Comparison of ENCODE assay signal across 17 cellular contexts in the genomic region with DNA sequence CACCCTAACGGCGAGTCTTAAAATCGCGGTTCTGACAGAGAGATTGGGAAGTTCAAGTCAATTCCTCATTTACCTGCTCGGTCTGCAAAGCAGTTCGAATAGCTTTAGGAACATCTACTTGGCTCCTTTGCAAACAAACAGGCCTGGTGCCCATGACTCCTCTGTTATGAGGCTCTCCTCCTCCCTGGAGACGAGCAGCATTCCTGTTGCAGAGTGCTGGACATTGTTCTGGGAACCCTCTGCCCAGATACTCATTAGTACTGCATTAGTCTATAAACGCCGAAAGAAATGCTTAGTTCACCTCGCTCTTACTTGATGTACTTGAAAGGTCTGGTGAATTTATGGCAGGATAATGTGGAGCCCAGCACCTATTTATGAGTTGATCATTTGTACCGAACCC.
DNase-seq lines count a peak whose midpoint lies in the region; TF ChIP-seq lines count a peak whose summit lies in the region.
"Had no signal": no experiment of that assay in that cellular context is flagged by ENCODE, and none has a peak within 500 bp of the region (broad histone marks: within the 10 kb centered on the region; RNA-seq: fewer than 3 reads in every experiment).

No MANE protein-coding gene starts in this region.

- H3K9me3 ChIP-seq in neural progenitor cell (ENCODE audit: low read depth) (no peaks in the 10 kb centered on the region), neuronal stem cell (replicated peaks in 1 of 2; ENCODE audit: control insufficient read depth in 2 of 2, insufficient read depth in 1 of 2, low read depth in 1 of 2, low read length in 2 of 2) (peaks cover 0 to 2% of the 10 kb centered on the region in 2 donors)
- H3K9me3 ChIP-seq: A549, Caco-2 had no signal

- H3K27me3 Mint-ChIP-seq in neural progenitor cell (ENCODE audit: insufficient read depth, low read depth): peaks cover 3% of the 10 kb centered on the region
- H3K27me3 Mint-ChIP-seq: B cell; CD4-positive, alpha-beta T cell had no signal

- H2AK5ac ChIP-seq in neuronal stem cell (ENCODE audit: low read depth, low read length): no peak overlapping the region

- H3K4me3 Mint-ChIP-seq in neural progenitor cell: no peak overlapping the region
- H3K4me3 Mint-ChIP-seq: B cell; CD4-positive, alpha-beta T cell; CD8-positive, alpha-beta T cell had no signal

- H3K4ac ChIP-seq in neuronal stem cell (ENCODE audit: low read length): no peak overlapping the region

- H3K4me1 ChIP-seq in neural progenitor cell (peaks cover 5% of the 10 kb centered on the region), neuronal stem cell (ENCODE audit: control insufficient read depth in 2 of 2, insufficient read depth in 1 of 2, low read depth in 1 of 2, low read length in 2 of 2) (peaks cover 0 to 2% of the 10 kb centered on the region in 2 donors)
- H3K4me1 ChIP-seq: A549; BLaER1 treated with 17β-estradiol and CSF1 and Interleukin-3, amounts not matched to agents 10 nM and 100 nM; Caco-2 had no signal

- H3K27me3 ChIP-seq in neural progenitor cell (no peaks in the 10 kb centered on the region), neuronal stem cell (ENCODE audit: control insufficient read depth in 3 of 3, insufficient read depth in 3 of 3, low read depth in 1 of 3, low read length in 3 of 3) (no peaks in the 10 kb centered on the region)
- H3K27me3 ChIP-seq: BLaER1 treated with 17β-estradiol and CSF1 and Interleukin-3, amounts not matched to agents 10 nM and 100 nM had no signal

- no peak overlapping the region for H3K4me2 ChIP-seq in neural progenitor cell
- no peak overlapping the region for H3K4me2 ChIP-seq in neuronal stem cell (ENCODE audit: insufficient read depth, low read length, poor library complexity, severe bottlenecking)
- H3K4me2 ChIP-seq: A549; BLaER1 treated with 17β-estradiol and CSF1 and Interleukin-3, amounts not matched to agents 10 nM and 100 nM had no signal

- H3K79me2 ChIP-seq in neural progenitor cell (ENCODE audit: low read depth): no peaks in the 10 kb centered on the region

- H2BK15ac ChIP-seq in neuronal stem cell (ENCODE audit: low read length): no peak overlapping the region

- H2AFZ ChIP-seq in neural progenitor cell (replicated peaks): no peak overlapping the region
- no peak overlapping the region for H2AFZ ChIP-seq in neuronal stem cell (ENCODE audit: low read length)

- H3K36me3 ChIP-seq in neural progenitor cell (no peaks in the 10 kb centered on the region), neuronal stem cell (replicated peaks in 1 of 2; ENCODE audit: control insufficient read depth in 2 of 2, insufficient read depth in 2 of 2, low read length in 2 of 2) (no peaks in the 10 kb centered on the region)
- H3K36me3 ChIP-seq: BLaER1 treated with 17β-estradiol and CSF1 and Interleukin-3, amounts not matched to agents 10 nM and 100 nM had no signal

- H3K27ac Mint-ChIP-seq in neural progenitor cell: peak overlapping the region; percentile 11
- H3K27ac Mint-ChIP-seq: B cell; CD4-positive, alpha-beta T cell; CD8-positive, alpha-beta T cell had no signal

- H3K36me3 Mint-ChIP-seq in neural progenitor cell: no peaks in the 10 kb centered on the region
- H3K36me3 Mint-ChIP-seq: CD8-positive, alpha-beta T cell had no signal

- no peak overlapping the region for H2BK5ac ChIP-seq in neuronal stem cell (ENCODE audit: low read length)

- H2BK12ac ChIP-seq in neuronal stem cell (ENCODE audit: low read length): no peak overlapping the region

- H3K14ac ChIP-seq in neuronal stem cell (ENCODE audit: low read length): no peak overlapping the region

- no peak overlapping the region for H3K4me3 ChIP-seq in neural progenitor cell
- no peak overlapping the region for H3K4me3 ChIP-seq in neuronal stem cell (ENCODE audit: low read length in 2 of 2)
- H3K4me3 ChIP-seq: A549; BLaER1 treated with 17β-estradiol and CSF1 and Interleukin-3, amounts not matched to agents 10 nM and 100 nM had no signal

- WGBS in neuronal stem cell (ENCODE audit: extremely low coverage in 2 of 2, insufficient read length in 2 of 2, insufficient replicate concordance in 1 of 2), 2 donors: no CpG with 5 or more reads among the region's 11 CpGs

- H3K23ac ChIP-seq in neuronal stem cell (ENCODE audit: low read depth, low read length, poor library complexity): no peak overlapping the region

- H3F3A ChIP-seq in neural progenitor cell (ENCODE audit: low read depth): no peaks in the 10 kb centered on the region

- H3K9ac ChIP-seq in neural progenitor cell (no peak overlapping the region), neuronal stem cell (ENCODE audit: low read depth, low read length, poor library complexity) (no peak overlapping the region)
- H3K9ac ChIP-seq: BLaER1 treated with 17β-estradiol and CSF1 and Interleukin-3, amounts not matched to agents 10 nM and 100 nM had no signal

- TF ChIP-seq CTCF in neural progenitor cell (IDR thresholded peaks at IDR 0.05): no peak

- no peak overlapping the region for H4K8ac ChIP-seq in neuronal stem cell (ENCODE audit: low read depth, low read length)

- no peaks in the 10 kb centered on the region for H4K20me1 ChIP-seq in neural progenitor cell (ENCODE audit: low read depth)
- H4K20me1 ChIP-seq: BLaER1 treated with 17β-estradiol and CSF1 and Interleukin-3, amounts not matched to agents 10 nM and 100 nM had no signal

- H3K4me1 Mint-ChIP-seq in neural progenitor cell: peaks cover 10% of the 10 kb centered on the region
- H3K4me1 Mint-ChIP-seq: B cell had no signal

- H3K27ac ChIP-seq in neural progenitor cell: no peak overlapping the region
- no peak overlapping the region for H3K27ac ChIP-seq in neuronal stem cell (replicated peaks; ENCODE audit: low read length)
- H3K27ac ChIP-seq: 22Rv1; A549; BLaER1 treated with 17β-estradiol and CSF1 and Interleukin-3, amounts not matched to agents 10 nM and 100 nM; C4-2B had no signal

- H3K9me3 Mint-ChIP-seq in neural progenitor cell: no peaks in the 10 kb centered on the region

- DNase-seq in DMS79 treated with DMSO at 0.1 percent for 48 hours (lab: John Stamatoyannopoulos, UW) (peak; percentile 2), DMS79 (lab: John Stamatoyannopoulos, UW) (no peak), left kidney (ENCODE audit: low read depth, low spot score) (peak; percentile 15), neural progenitor cell (ENCODE audit: low spot score) (no peak), posterior cingulate gyrus (no peak), neuronal stem cell (ENCODE audit: low spot score) (no peak)
- DNase-seq: AML-193; Caco-2; Calu3; CD4-positive, alpha-beta T cell; CD8-positive, alpha-beta T cell; GF-D8 had no signal

- no peak overlapping the region for H3K18ac ChIP-seq in neuronal stem cell (ENCODE audit: low read length)

- H4K91ac ChIP-seq in neuronal stem cell (ENCODE audit: low read depth, low read length, poor library complexity): no peak overlapping the region

- no peak overlapping the region for H2BK120ac ChIP-seq in neuronal stem cell (ENCODE audit: low read depth, low read length)

- H3K79me1 ChIP-seq in neuronal stem cell (ENCODE audit: low read depth, low read length): no peaks in the 10 kb centered on the region

- intact Hi-C loops in posterior cingulate gyrus (cut with DNase I): no loop called here

Comparison
In these comparisons a context has a peak if more than half of its experiments do, and no peak if none do; other contexts are left out.
1. DNase-seq: peak in DMS79 treated with DMSO at 0.1 percent for 48 hours (single experiment) and left kidney (single experiment); none in DMS79 (single experiment), neural progenitor cell (single experiment), posterior cingulate gyrus (0 of 10) and neuronal stem cell (single experiment).